In genomic region chr4:168802222-168802621, GRCh38 we compare ENCODE assay signal across 25 cellular contexts.
DNase-seq lines count a peak whose midpoint lies in the region; ATAC-seq, FAIRE-seq and TF ChIP-seq lines count a peak whose summit lies in the region.
"Had no signal": no experiment of that assay in that cellular context is flagged by ENCODE, and none has a peak within 500 bp of the region (broad histone marks: within the 10 kb centered on the region; RNA-seq: fewer than 3 reads in every experiment).

No MANE protein-coding gene starts in this region.

- no peak for DNase-seq in A549 (ENCODE audit: low read depth in 1 of 2, low spot score in 1 of 2)
- no peak for DNase-seq in K562 (ENCODE audit: extremely low read depth in 1 of 4, low spot score in 3 of 4)
- DNase-seq in Kasumi-1 (lab: John Stamatoyannopoulos, UW): no peak
- DNase-seq: ACHN; AML-193; BE2C; Calu3; CD4-positive, alpha-beta T cell; COR-L47; DMS53; DMS79 treated with DMSO at 0.1 percent for 48 hours; GF-D8; GM23248; H9; HFFc6 had no signal

- H3K4me3 ChIP-seq in A549: no peak overlapping the region
- no peak overlapping the region for H3K4me3 ChIP-seq in K562
- H3K4me3 ChIP-seq: BLaER1 treated with 17β-estradiol and CSF1 and Interleukin-3, amounts not matched to agents 10 nM and 100 nM; GM23248 had no signal

- TF ChIP-seq RAD21 in A549 (conservative IDR thresholded peaks at IDR 0.05 in 1 of 2, IDR thresholded peaks at IDR 0.05 in 1 of 2) (no peak), K562 (CRISPR knock-in tag; conservative IDR thresholded peaks at IDR 0.05 in 1 of 2, IDR thresholded peaks at IDR 0.05 in 1 of 2) (no peak)

- intact Hi-C loops in K562 (cut with micrococcal nuclease): no loop called here

- no peak for ATAC-seq in A549
- no peak for ATAC-seq in K562
- no peak for ATAC-seq in GM19035 (IDR thresholded peaks at IDR 0.05; ENCODE audit: unreplicated experiment)
- ATAC-seq in GM19395 (IDR thresholded peaks at IDR 0.05; ENCODE audit: unreplicated experiment): no peak
- ATAC-seq: HCT116 had no signal

- no TSS peak for BruUV-seq in K562 (replicated peaks; lab: Mats Ljungman, UMichigan)

- POLR2A ChIA-PET in A549 (lab: Yijun Ruan, JAX): no interaction called here
- POLR2A ChIA-PET in K562 (lab: Yijun Ruan, JAX): interaction anchor here (0.8 kb wide), 1 partner anchor 38 kb away, joined by 5 read pairs; no protein-coding TSS in a partner anchor

- no peak overlapping the region for H3K27ac ChIP-seq in A549
- no peak overlapping the region for H3K27ac ChIP-seq in K562 (ENCODE audit: extremely low read depth, low read depth, low read length)
- H3K27ac ChIP-seq: 22Rv1, GM23248 had no signal

- in situ Hi-C loops in K562 (cut with MboI): no loop called here

- no peaks in the 10 kb centered on the region for H4K20me1 ChIP-seq in K562 (replicated peaks; ENCODE audit: control insufficient read depth, insufficient read depth, low read length)
- H4K20me1 ChIP-seq: BLaER1 treated with 17β-estradiol and CSF1 and Interleukin-3, amounts not matched to agents 10 nM and 100 nM had no signal

- H3K4me2 ChIP-seq in A549 (no peak overlapping the region), K562 (ENCODE audit: insufficient read depth, low read length) (no peak overlapping the region)

- no peaks in the 10 kb centered on the region for H3K36me3 ChIP-seq in K562 (ENCODE audit: control insufficient read depth, insufficient read depth, low read length)
- H3K36me3 ChIP-seq: BE2C; BLaER1 treated with 17β-estradiol and CSF1 and Interleukin-3, amounts not matched to agents 10 nM and 100 nM had no signal

- FAIRE-seq in A549 (lab: Jason Lieb, UNC) (no peak), K562 (lab: Jason Lieb, UNC) (no peak)
- FAIRE-seq: A204.1, GM12891, GM18507 had no signal

- CTCF ChIA-PET in A549 (lab: Yijun Ruan, JAX) (no interaction called here), K562 (lab: Yijun Ruan, JAX; ENCODE audit: low intra/inter-chr PET ratio) (no interaction called here)

- 90% methylated on average over 4 of the region's 4 CpGs for WGBS in A549 (ENCODE audit: missing lambda C conversion rate)
- WGBS in K562 (ENCODE audit: insufficient coverage, low coverage, missing lambda C conversion rate): 14% methylated on average over 4 of the region's 4 CpGs

- TF ChIP-seq POLR2A in A549 (IDR thresholded peaks at IDR 0.05; ENCODE audit: low read length) (no peak), K562 (conservative IDR thresholded peaks at IDR 0.05) (no peak)

- TF ChIP-seq CTCF in A549 (IDR thresholded peaks at IDR 0.05) (no peak), K562 (IDR thresholded peaks at IDR 0.05 in 2 of 3, conservative IDR thresholded peaks at IDR 0.05 in 1 of 3; ENCODE audit: insufficient read depth in 2 of 3, low read depth in 1 of 3, low read length in 3 of 3) (no peak), nephron (IDR thresholded peaks at IDR 0.05; ENCODE audit: unreplicated experiment in 3 of 3) (no peak)

- H3K9me3 ChIP-seq in A549 (no peaks in the 10 kb centered on the region), K562 (replicated peaks; ENCODE audit: control insufficient read depth, insufficient read depth, low read depth, low read length) (no peaks in the 10 kb centered on the region)
- H3K9me3 ChIP-seq: BE2C had no signal

- no peak overlapping the region for H3K9ac ChIP-seq in K562 (ENCODE audit: insufficient read depth in 1 of 2, low read depth in 2 of 2, low read length in 2 of 2)
- H3K9ac ChIP-seq: BLaER1 treated with 17β-estradiol and CSF1 and Interleukin-3, amounts not matched to agents 10 nM and 100 nM; GM23248 had no signal

- peaks cover 21% of the 10 kb centered on the region for H3K36me3 Mint-ChIP-seq in nephron (ENCODE audit: low read depth)
- H3K36me3 Mint-ChIP-seq: CD14-positive monocyte had no signal

- H3K27me3 Mint-ChIP-seq in nephron (ENCODE audit: low read depth): peaks cover 4% of the 10 kb centered on the region

- no peak overlapping the region for H2AFZ ChIP-seq in K562 (ENCODE audit: low read depth, low read length)
- H2AFZ ChIP-seq: GM23248 had no signal

- H3K9me1 ChIP-seq in K562 (ENCODE audit: control insufficient read depth, insufficient read depth, low read length): no peaks in the 10 kb centered on the region

- H3K4me1 Mint-ChIP-seq in nephron: peaks cover 34% of the 10 kb centered on the region

- peak overlapping the region in 2 of 3 experiments; percentile 34 to 70 for H3K27ac Mint-ChIP-seq in nephron
- H3K27ac Mint-ChIP-seq: CD4-positive, alpha-beta T cell; HFFc6 had no signal

- no peaks in the 10 kb centered on the region for H3K79me2 ChIP-seq in K562 (ENCODE audit: control insufficient read depth, insufficient read depth, low read length)

- no peaks in the 10 kb centered on the region for H3K9me3 Mint-ChIP-seq in nephron
- H3K9me3 Mint-ChIP-seq: H9, HFFc6 had no signal

- H3K27me3 ChIP-seq in K562 (ENCODE audit: control insufficient read depth in 2 of 2, insufficient read depth in 2 of 2, low read length in 2 of 2): no peaks in the 10 kb centered on the region; a peak in 1 of 5 replicates
- H3K27me3 ChIP-seq: BE2C; BLaER1 treated with 17β-estradiol and CSF1 and Interleukin-3, amounts not matched to agents 10 nM and 100 nM had no signal

- no peak for TF ChIP-seq EP300 in A549 (IDR thresholded peaks at IDR 0.05)
- TF ChIP-seq EP300 in K562 (IDR thresholded peaks at IDR 0.05; ENCODE audit: low read length): no peak

- H3K4me1 ChIP-seq in A549 (peaks cover 39% of the 10 kb centered on the region), K562 (replicated peaks in 1 of 2; ENCODE audit: control insufficient read depth in 2 of 2, insufficient read depth in 2 of 2, low read length in 2 of 2) (no peaks in the 10 kb centered on the region)

- H3K4me3 Mint-ChIP-seq in nephron: no peak overlapping the region
- H3K4me3 Mint-ChIP-seq: CD14-positive monocyte; CD4-positive, alpha-beta T cell; H9; HFFc6 had no signal

TF ChIP-seq in A549, 52 proteins besides CTCF, POLR2A, EP300 and RAD21:
- TF ChIP-seq ZC3H11A (IDR thresholded peaks at IDR 0.05) (no peak), KDM1A (IDR thresholded peaks at IDR 0.05; ENCODE audit: low read depth) (0 out of 2 replicates have a peak, but pooled peaks have one; percentile 23)

TF ChIP-seq in K562, 482 proteins besides CTCF, POLR2A, EP300 and RAD21:
- peak; percentile 15 for TF ChIP-seq RBM25 (IDR thresholded peaks at IDR 0.05; ENCODE audit: low read depth, low read length, severe bottlenecking)
- peak; percentile 62 for TF ChIP-seq ZNF146 (CRISPR knock-in tag; IDR thresholded peaks at IDR 0.05; ENCODE audit: unreplicated experiment)
- TF ChIP-seq SAP30 (IDR thresholded peaks at IDR 0.05; ENCODE audit: borderline replicate concordance, insufficient read depth, low read depth, low read length, poor library complexity, severe bottlenecking): no peak
TF ChIP-seq in K562: peak in this region for 2.

Comparison
In these comparisons a context has a peak if more than half of its experiments do, and no peak if none do; other contexts are left out.
1. Of the 35 proteins assayed by ChIP-seq in both K562 and A549: peak only in K562: none; only in A549: KDM1A; in both: none; in neither: 34.